16 cellular contexts compared by ENCODE assay signal in genomic region chr9:85118990-85119755, GRCh38.
DNase-seq lines count a peak whose midpoint lies in the region; ATAC-seq, FAIRE-seq and TF ChIP-seq lines count a peak whose summit lies in the region.
"Had no signal": no experiment of that assay in that cellular context is flagged by ENCODE, and none has a peak within 500 bp of the region (broad histone marks: within the 10 kb centered on the region; RNA-seq: fewer than 3 reads in every experiment).

No MANE protein-coding gene starts in this region.

- H3K79me2 ChIP-seq in PC-3 (ENCODE audit: low read length), result no peaks in the 10 kb centered on the region

- H2AFZ ChIP-seq in PC-3 (ENCODE audit: low read length), result no peak overlapping the region
- H2AFZ ChIP-seq: GM23338 had no signal

- peaks cover 8% of the 10 kb centered on the region for H3K9me3 Mint-ChIP-seq in chondrocyte (ENCODE audit: low read depth)

- intact Hi-C loops in PC-3 (cut with micrococcal nuclease) (no loop called here), left colon (cut with DNase I, micrococcal nuclease) (no loop called here)

- H3K36me3 Mint-ChIP-seq in chondrocyte (ENCODE audit: low read depth), result peaks cover 2% of the 10 kb centered on the region

- DNase-seq in Daoy (ENCODE audit: low read depth) (peak; percentile 13), PC-3 (peak; percentile 44), epithelial cell of esophagus (ENCODE audit: low read depth) (peak; percentile 89), left colon (no peak), ureter (ENCODE audit: low spot score) (no peak), D721Med (ENCODE audit: insufficient read length, low spot score) (no peak), chondrocyte (ENCODE audit: low spot score) (no peak), retina (no peak)
- DNase-seq: COR-L47, KBM-7, NCI-H1092 treated with DMSO at 0.1 percent for 48 hours, NCI-H2081 treated with DMSO at 0.1 percent for 48 hours, NCI-H510A, NCI-H774 had no signal

- no peaks in the 10 kb centered on the region for H3K27me3 ChIP-seq in PC-3 (ENCODE audit: low read length)

- 0 out of 2 replicates have a peak, but pooled peaks cover 3% of the 10 kb centered on the region for H3K4me1 ChIP-seq in PC-3 (ENCODE audit: insufficient read depth, low read length)

- ATAC-seq in PC-3 (no peak), left colon (peak; percentile 35)
- ATAC-seq: GM23338, HCT116 had no signal

- H4K20me1 ChIP-seq in PC-3 (ENCODE audit: low read length), result no peaks in the 10 kb centered on the region

- CTCF ChIA-PET in PC-3 (lab: Charles Lee), result no interaction called here

- no peaks in the 10 kb centered on the region for H3K36me3 ChIP-seq in PC-3 (ENCODE audit: low read depth, low read length)

- peaks cover 3% of the 10 kb centered on the region for H3K4me1 Mint-ChIP-seq in chondrocyte (ENCODE audit: low read depth)

- peaks cover 17% of the 10 kb centered on the region for H3K27me3 Mint-ChIP-seq in chondrocyte (ENCODE audit: low read depth)

- no peak overlapping the region for H3K4me2 ChIP-seq in PC-3 (ENCODE audit: low read length)
- H3K4me2 ChIP-seq: GM23338 had no signal

- no peaks in the 10 kb centered on the region for H3K9me2 ChIP-seq in PC-3 (replicated peaks; ENCODE audit: low read length)

- no peaks in the 10 kb centered on the region for H3K9me3 ChIP-seq in PC-3 (ENCODE audit: low read length)

- no peak for FAIRE-seq in D721Med (lab: Jason Lieb, UNC)

- TF ChIP-seq CTCF in PC-3 (conservative IDR thresholded peaks at IDR 0.05; ENCODE audit: low read depth, low read length) (no peak), epithelial cell of esophagus (IDR thresholded peaks at IDR 0.05; ENCODE audit: insufficient read depth, low read depth, low read length, missing control alignments) (no peak), D721Med (IDR thresholded peaks at IDR 0.05; ENCODE audit: insufficient read depth, missing control alignments) (no peak), chondrocyte (IDR thresholded peaks at IDR 0.05) (no peak)

- H3K27ac ChIP-seq in PC-3 (ENCODE audit: low read length), result no peak overlapping the region

- BruUV-seq in PC-3 (replicated peaks; lab: Mats Ljungman, UMichigan), result no TSS peak

- no peak overlapping the region for H3K4me3 Mint-ChIP-seq in chondrocyte (ENCODE audit: unreplicated experiment)
- H3K4me3 Mint-ChIP-seq: GM23338 had no signal

- POLR2A ChIA-PET in PC-3 (lab: Charles Lee; ENCODE audit: unreplicated experiment), result no interaction called here

- no peak overlapping the region for H3K4me3 ChIP-seq in PC-3 (ENCODE audit: low read length)
- H3K4me3 ChIP-seq in epithelial cell of esophagus (ENCODE audit: low read length), result no peak overlapping the region
- H3K4me3 ChIP-seq: GM23338 had no signal

- H3F3A ChIP-seq in PC-3 (ENCODE audit: low read length, unreplicated experiment), result no peaks in the 10 kb centered on the region

- no peak overlapping the region for H3K9ac ChIP-seq in PC-3 (ENCODE audit: low read length)

- H3K27ac Mint-ChIP-seq in chondrocyte (ENCODE audit: unreplicated experiment), result no peak overlapping the region
- H3K27ac Mint-ChIP-seq: GM23338 had no signal

Comparison
In these comparisons a context has a peak if more than half of its experiments do, and no peak if none do; other contexts are left out.
1. DNase-seq: peak in Daoy (single experiment), PC-3 (single experiment) and epithelial cell of esophagus (single experiment); none in left colon (0 of 2), ureter (single experiment), D721Med (single experiment), chondrocyte (single experiment) and retina (single experiment).